ENCODE assay signal across 27 cellular contexts in the genomic region with DNA sequence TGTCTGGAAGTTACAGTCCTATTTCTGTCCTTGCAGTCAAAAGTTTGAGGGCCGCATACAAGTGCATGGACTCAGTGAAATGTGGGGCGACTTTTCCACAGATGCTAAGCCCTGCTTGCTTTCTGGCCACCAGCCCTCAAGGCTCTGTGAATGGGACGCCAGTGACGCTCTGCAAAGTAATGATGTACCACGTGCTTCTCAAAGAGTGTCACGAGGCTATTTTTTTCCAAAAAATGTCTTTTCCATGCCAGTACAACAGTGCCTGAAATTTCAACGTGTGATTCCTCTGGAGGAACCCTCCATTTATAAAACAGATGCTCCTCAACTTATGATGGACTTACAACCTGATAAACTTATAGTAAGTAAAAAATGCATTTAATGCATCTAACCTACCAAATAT.
"Had no signal": no experiment of that assay in that cellular context is flagged by ENCODE, and none has a peak within 500 bp of the region (broad histone marks: within the 10 kb centered on the region; RNA-seq: fewer than 3 reads in every experiment).

No MANE protein-coding gene starts in this region.

- H3K36me3 ChIP-seq: stomach, suprapubic skin, thoracic aorta, thyroid gland, tibial artery, tibial nerve, transverse colon, upper lobe of left lung, upper lobe of right lung, uterus, vagina had no signal

- H3K9me3 ChIP-seq: suprapubic skin, testis, thoracic aorta, thyroid gland, tibial artery, transverse colon, upper lobe of left lung, upper lobe of right lung, uterus, vagina had no signal

- H3K4me1 ChIP-seq: stomach, suprapubic skin, testis, thyroid gland, tibial artery, tibial nerve, transverse colon, upper lobe of left lung, upper lobe of right lung, uterus, vagina had no signal

- H3K27ac ChIP-seq: stomach, suprapubic skin, testis, thoracic aorta, thyroid gland, tibial artery, tibial nerve, transverse colon, upper lobe of left lung, upper lobe of right lung, uterus, vagina had no signal

- ATAC-seq: stimulated activated effector memory CD8-positive, alpha-beta T cell treated with anti-CD3 and anti-CD28 coated beads, Interleukin-12 subunit alpha, Interleukin-12 subunit beta, amount 100 ng/mL, for 72 hours; stimulated activated memory B cell treated with anti-CD40 and anti-IgM and Interleukin-4, amounts not matched to agents 10 μg/mL and 1 μg/mL and 100 μg/mL, for 72 hours; stimulated activated naive B cell treated with anti-CD40 and anti-IgM and Interleukin-4, amounts not matched to agents 10 μg/mL and 1 μg/mL and 100 μg/mL, for 72 hours; stimulated activated naive CD8-positive, alpha-beta T cell treated with anti-CD3 and anti-CD28 coated beads, Interleukin-15, amount 100 ng/mL, for 72 hours; stimulated activated naive CD8-positive, alpha-beta T cell treated with anti-CD3 and anti-CD28 coated beads, Interleukin-15, Interleukin-2, amounts not matched to agents 100 U/mL and 50 U/mL, for 24 hours; upper lobe of right lung had no signal

- H3K27me3 ChIP-seq: stomach, suprapubic skin, testis, thyroid gland, tibial artery, tibial nerve, transverse colon, upper lobe of left lung, upper lobe of right lung, uterus, vagina had no signal

- H3K4me3 ChIP-seq: stomach, suprapubic skin, testis, thoracic aorta, thyroid gland, tibial artery, tibial nerve, transverse colon, upper lobe of left lung, upper lobe of right lung, uterus, vagina had no signal

- DNase-seq: stimulated activated CD4-positive, alpha-beta T cell treated with anti-CD3 and anti-CD28 coated beads, Interleukin-2, amount 100 ng/mL, for 48 hours; stimulated activated CD4-positive, alpha-beta T cell treated with anti-CD3 and anti-CD28 coated beads, Interleukin-4, amount 100 ng/mL, for 1 hour; stimulated activated CD4-positive, alpha-beta T cell treated with anti-CD3 and anti-CD28 coated beads, Interleukin-4, amount 100 ng/mL, for 24 hours; stimulated activated CD4-positive, alpha-beta T cell treated with anti-CD3 and anti-CD28 coated beads, Interleukin-4, amount 100 ng/mL, for 4 hours; stimulated activated CD8-positive, alpha-beta memory T cell treated with anti-CD3 and anti-CD28 coated beads, Interleukin-4, amount 100 ng/mL, for 48 hours; stimulated activated naive B cell treated with anti-CD40 and anti-IgM and Interleukin-4, amounts not matched to agents 10 μg/mL and 1 μg/mL and 100 μg/mL, for 72 hours; stimulated activated naive CD4-positive, alpha-beta T cell; stimulated activated naive CD4-positive, alpha-beta T cell treated with Interleukin-2 at 50 U/mL for 16 hours; stimulated activated naive CD8-positive, alpha-beta T cell treated with anti-CD3 and anti-CD28 coated beads, Interleukin-15, amount 100 ng/mL, for 72 hours; stimulated activated naive CD8-positive, alpha-beta T cell treated with anti-CD3 and anti-CD28 coated beads, Interleukin-15, Interleukin-2, amounts not matched to agents 100 U/mL and 50 U/mL, for 24 hours; stomach; substantia nigra; testis; thyroid gland; tibial artery; transverse colon; trophoblast cell; upper lobe of left lung; upper lobe of right lung; uterus had no signal

- FAIRE-seq: urothelium cell line had no signal
